8 cellular contexts compared by ENCODE assay signal in the genomic region with DNA sequence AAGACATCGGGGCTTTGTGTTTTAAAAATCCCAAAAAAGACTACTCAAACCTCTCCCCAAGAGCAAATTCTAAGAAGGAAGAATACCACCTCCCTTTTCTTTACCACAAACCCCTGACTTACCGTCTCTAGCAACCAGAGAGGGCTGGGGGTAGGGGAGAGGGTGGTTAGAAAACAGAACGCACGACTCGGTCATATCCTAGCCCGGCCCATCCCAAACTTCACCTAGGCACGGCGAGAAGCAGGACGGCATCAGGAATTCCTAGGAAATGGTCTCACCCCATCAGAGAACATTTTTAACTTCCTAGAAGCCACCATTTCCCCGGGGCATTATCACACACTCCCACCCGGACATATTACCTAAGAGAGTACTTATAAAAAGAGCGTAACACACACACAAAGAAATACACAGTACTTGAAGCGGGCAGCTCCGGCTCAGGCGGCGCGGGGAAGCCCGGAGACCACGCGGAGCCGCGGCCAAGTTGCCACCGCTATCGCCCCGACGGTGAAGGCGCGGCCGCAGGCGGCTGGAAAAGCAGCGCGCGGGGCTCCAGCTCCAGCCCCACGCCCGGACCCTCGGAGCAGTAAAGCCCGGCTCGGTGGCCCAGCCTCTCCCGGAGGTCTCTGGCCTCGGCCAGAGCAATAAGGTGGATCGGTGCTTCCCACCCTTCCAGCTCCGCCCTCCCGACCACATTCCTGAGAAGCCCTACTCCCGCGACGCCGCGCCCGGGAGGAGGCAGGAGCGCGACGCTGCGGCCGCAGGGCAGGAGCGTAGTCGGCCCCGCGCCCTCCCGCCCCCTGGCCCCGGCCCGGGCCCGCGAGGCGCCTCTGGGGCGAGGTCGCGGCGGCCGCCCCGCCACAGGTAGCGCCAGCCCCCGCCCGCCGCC. TPM values are rescaled to one million over a fixed set of nuclear protein-coding genes. Genes with fewer than 3 reads are reported as not detected.
A peak's percentile ranks its signal among the peaks of the same experiment; 100 is the strongest.
DNase-seq lines count a peak whose midpoint lies in the region; ATAC-seq, FAIRE-seq and TF ChIP-seq lines count a peak whose summit lies in the region.

No MANE protein-coding gene starts in this region.

- H3K27ac Mint-ChIP-seq in natural killer cell, result peak overlapping the region; percentile 90 to 97

- TF ChIP-seq EP300 in esophagus muscularis mucosa (IDR thresholded peaks at IDR 0.05), result no peak

- H3K9me3 ChIP-seq in esophagus muscularis mucosa, result no peaks in the 10 kb centered on the region

- peaks cover 8 to 32% (median 19%) of the 10 kb centered on the region in 4 donors for H3K4me1 ChIP-seq in esophagus muscularis mucosa

- WGBS in esophagus muscularis mucosa, result 3% methylated on average over 16 of the region's 74 CpGs

- no peaks in the 10 kb centered on the region for H3K27me3 ChIP-seq in esophagus muscularis mucosa

- H3K36me3 Mint-ChIP-seq in natural killer cell, result no peaks in the 10 kb centered on the region

- no peaks in the 10 kb centered on the region for H3K9me3 Mint-ChIP-seq in natural killer cell

- TF ChIP-seq POLR2A in esophagus muscularis mucosa (IDR thresholded peaks at IDR 0.05; ENCODE audit: low read depth), result no peak

- ATAC-seq in HG02798 (IDR thresholded peaks at IDR 0.05; ENCODE audit: poor library complexity, unreplicated experiment) (peak; percentile 49), natural killer cell (peak; percentile 52 to 56 (median 56))

- DNase-seq in NK-92 treated with Interleukin-12 subunit alpha and Interleukin-12 subunit beta, amount 100 ng/mL, for 24 hours (lab: John Stamatoyannopoulos, UW), result peak; percentile 36
- DNase-seq in NK-92 (lab: John Stamatoyannopoulos, UW; ENCODE audit: unreplicated experiment) (no peak), NCI-H2227 treated with DMSO at 0.1 percent for 48 hours (lab: John Stamatoyannopoulos, UW) (peak; percentile 4), activated T-cell treated with anti-CD3 and anti-CD28 coated beads for 24 hours (ENCODE audit: low read depth) (peak; percentile 20), esophagus muscularis mucosa (ENCODE audit: extremely low spot score) (no peak), natural killer cell (peak; percentile 57), urothelium cell line (ENCODE audit: low spot score) (peak; percentile 83)

- TF ChIP-seq CTCF in esophagus muscularis mucosa (IDR thresholded peaks at IDR 0.05), result no peak
- no peak for TF ChIP-seq CTCF in natural killer cell (IDR thresholded peaks at IDR 0.05)

- intact Hi-C loops in esophagus muscularis mucosa (cut with DNase I) (loop anchor here (5.0 kb wide), 3 partner anchors 51 to 94 kb away; no protein-coding TSS in a partner anchor), natural killer cell (cut with micrococcal nuclease) (loop anchor here (2.0 kb wide), 3 partner anchors 31 to 57 kb away; no protein-coding TSS in a partner anchor)

- no peak for FAIRE-seq in urothelium cell line (lab: Jason Lieb, UNC)

- peak overlapping the region; percentile 93 for H3K4me3 Mint-ChIP-seq in natural killer cell

- peak overlapping the region; percentile 80 to 90 (median 88) for H3K27ac ChIP-seq in esophagus muscularis mucosa (replicated peaks in 1 of 4)

- no peaks in the 10 kb centered on the region for H3K27me3 Mint-ChIP-seq in natural killer cell (ENCODE audit: low read depth in 2 of 2)

- H3K36me3 ChIP-seq in esophagus muscularis mucosa, result no peaks in the 10 kb centered on the region

- peak overlapping the region; percentile 82 to 98 (median 92) for H3K4me3 ChIP-seq in esophagus muscularis mucosa

- peaks cover 48 to 54% of the 10 kb centered on the region in 2 donors for H3K4me1 Mint-ChIP-seq in natural killer cell

RNA-seq across cellular contexts. Expression of a gene that starts 0.9 kb away (rescaled TPM):
- total RNA-seq in esophagus muscularis mucosa (10 to 100 TPM; 40.7 to 75.4 (median 58.0) TPM), natural killer cell (10 to 100 TPM; 62.1 to 86.7 (median 69.6) TPM)

Comparison
In these comparisons a context has a peak if more than half of its experiments do, and no peak if none do; other contexts are left out.
1. DNase-seq: peak in NK-92 treated with Interleukin-12 subunit alpha and Interleukin-12 subunit beta, amount 100 ng/mL, for 24 hours (single experiment), NCI-H2227 treated with DMSO at 0.1 percent for 48 hours (single experiment), activated T-cell treated with anti-CD3 and anti-CD28 coated beads for 24 hours (single experiment), natural killer cell (single experiment) and urothelium cell line (single experiment); none in NK-92 (single experiment) and esophagus muscularis mucosa (single experiment).